Comparison of ENCODE assay signal across 8 cellular contexts in genomic region chr4:80215449-80216052, GRCh38. TPM values are rescaled to one million over a fixed set of nuclear protein-coding genes. Genes with fewer than 3 reads are reported as not detected.
DNase-seq lines count a peak whose midpoint lies in the region; ATAC-seq and TF ChIP-seq lines count a peak whose summit lies in the region.

No MANE protein-coding gene starts in this region.

- no peaks in the 10 kb centered on the region for H4K20me1 ChIP-seq in DND-41 (ENCODE audit: insufficient read depth, low read length)
- H4K20me1 ChIP-seq in smooth muscle cell (ENCODE audit: low read depth), result no peaks in the 10 kb centered on the region

- H3K4me3 ChIP-seq in DND-41 (ENCODE audit: low read depth in 1 of 2, low read length in 2 of 2) (no peak overlapping the region), fibroblast of mammary gland (ENCODE audit: control insufficient read depth, low read depth, low read length) (no peak overlapping the region), smooth muscle cell (no peak overlapping the region)

- no peaks in the 10 kb centered on the region for H3K27me3 ChIP-seq in DND-41 (ENCODE audit: insufficient read depth, low read length, poor library complexity)
- H3K27me3 ChIP-seq in smooth muscle cell (ENCODE audit: low read depth), result peaks cover 68% of the 10 kb centered on the region

- DNase-seq in DND-41 (no peak), HT-29 (ENCODE audit: low spot score) (peak; percentile 53), RWPE1 (ENCODE audit: low spot score) (no peak), fibroblast of mammary gland (ENCODE audit: low read depth) (peak; percentile 58), smooth muscle cell (lab: John Stamatoyannopoulos, UW; ENCODE audit: unreplicated experiment) (no peak), D341Med (ENCODE audit: low spot score) (no peak)
- no peak for DNase-seq in stimulated activated CD4-positive, alpha-beta T cell treated with anti-CD3 and anti-CD28 coated beads, Interleukin-12 subunit alpha, Interleukin-12 subunit beta, amount 100 ng/mL, for 4 hours

- POLR2A ChIA-PET in RWPE1 (lab: Yijun Ruan, JAX; ENCODE audit: low non-redundant PET), result no interaction called here

- ATAC-seq in DND-41 (ENCODE audit: insufficient read depth, low read depth) (peak; percentile 70), HG02763 (IDR thresholded peaks at IDR 0.05; ENCODE audit: unreplicated experiment) (no peak)

- CTCF ChIA-PET in RWPE1 (lab: Yijun Ruan, JAX), result interaction anchor here (0.6 to 1.4 kb wide), 7 partner anchors 13 to 1563 kb away, joined by 3 to 11 read pairs (median 4); no protein-coding TSS in a partner anchor

- H2AFZ ChIP-seq in DND-41 (ENCODE audit: low read depth, low read length) (no peak overlapping the region), smooth muscle cell (ENCODE audit: low read depth) (no peak overlapping the region)

- 8% methylated on average over 5 of the region's 5 CpGs for WGBS in smooth muscle cell (ENCODE audit: low lambda C conversion rate)

- H3K4me1 ChIP-seq in DND-41 (ENCODE audit: insufficient read depth, low read length) (peaks cover 25% of the 10 kb centered on the region), smooth muscle cell (ENCODE audit: low read depth) (no peaks in the 10 kb centered on the region)

- no peaks in the 10 kb centered on the region for H3K36me3 ChIP-seq in DND-41 (ENCODE audit: insufficient read depth, low read length)
- H3K36me3 ChIP-seq in smooth muscle cell (ENCODE audit: low read depth), result no peaks in the 10 kb centered on the region

- peak; percentile 90 for TF ChIP-seq CTCF in DND-41 (IDR thresholded peaks at IDR 0.05; ENCODE audit: borderline replicate concordance, extremely low read depth, low read length, poor library complexity, severe bottlenecking)
- TF ChIP-seq CTCF in RWPE1 (conservative IDR thresholded peaks at IDR 0.05; ENCODE audit: low read depth), result peak; percentile 75
- peak; percentile 59 for TF ChIP-seq CTCF in fibroblast of mammary gland (conservative IDR thresholded peaks at IDR 0.05; ENCODE audit: control insufficient read depth, insufficient read depth, low read depth, low read length)
- TF ChIP-seq CTCF in smooth muscle cell (IDR thresholded peaks at IDR 0.05; ENCODE audit: borderline replicate concordance, insufficient read depth, poor library complexity, severe bottlenecking), result peak; percentile 71

- no peak overlapping the region for H3K27ac ChIP-seq in DND-41 (ENCODE audit: low read length)
- H3K27ac ChIP-seq in RWPE1, result no peak overlapping the region
- no peak overlapping the region for H3K27ac ChIP-seq in smooth muscle cell (ENCODE audit: low read depth)

- H3K4me2 ChIP-seq in DND-41 (ENCODE audit: insufficient read depth, low read length) (peak overlapping the region; percentile 33), smooth muscle cell (no peak overlapping the region)

- H3K79me2 ChIP-seq in DND-41 (ENCODE audit: insufficient read depth, low read length), result no peaks in the 10 kb centered on the region
- H3K79me2 ChIP-seq in smooth muscle cell (ENCODE audit: low read depth), result no peaks in the 10 kb centered on the region

- H3F3A ChIP-seq in smooth muscle cell (ENCODE audit: low read depth), result no peaks in the 10 kb centered on the region

- H3K9ac ChIP-seq in DND-41 (ENCODE audit: low read depth, low read length), result no peak overlapping the region
- H3K9ac ChIP-seq in smooth muscle cell (ENCODE audit: low read depth), result no peak overlapping the region

- H3K9me3 ChIP-seq in DND-41 (ENCODE audit: insufficient read depth, low read length, severe bottlenecking), result no peaks in the 10 kb centered on the region
- no peaks in the 10 kb centered on the region for H3K9me3 ChIP-seq in smooth muscle cell (replicated peaks; ENCODE audit: low read depth)

RNA-seq across cellular contexts. Expression of gene PRDM8, which starts 18.2 kb away (rescaled TPM):
- total RNA-seq in HT-29 (2014; rRNA removed; shearing (Covaris generic)), result 5.7 and 7.0 TPM in 2 replicates
- 0.09 and 0.36 TPM in 2 replicates for total RNA-seq in smooth muscle cell
- 0.15 and 0.25 TPM in 2 replicates for polyA plus RNA-seq in smooth muscle cell

RNA-seq across cellular contexts. Expression of gene FGF5, which starts 50.9 kb away (rescaled TPM):
- total RNA-seq in HT-29 (2014; rRNA removed; shearing (Covaris generic)), result not detected in 2 replicates
- total RNA-seq in smooth muscle cell, result 0.04 TPM in 1 of 2 replicates, not detected in the other
- 0.57 TPM in 1 of 2 replicates, not detected in the other for polyA plus RNA-seq in smooth muscle cell

Comparison
In these comparisons a context has a peak if more than half of its experiments do, and no peak if none do; other contexts are left out.
1. DNase-seq: peak in HT-29 (single experiment) and fibroblast of mammary gland (single experiment); none in DND-41 (single experiment), RWPE1 (single experiment), smooth muscle cell (single experiment), stimulated activated CD4-positive, alpha-beta T cell treated with anti-CD3 and anti-CD28 coated beads, Interleukin-12 subunit alpha, Interleukin-12 subunit beta, amount 100 ng/mL, for 4 hours (single experiment) and D341Med (single experiment).
2. Peak in every context shown above with its lines, with median percentiles within 50 percentile points of each other: CTCF ChIP-seq.